ENCODE assay signal across 1 cellular context in genomic region chr2:43152186-43152585, GRCh38.
A peak's percentile ranks its signal among the peaks of the same experiment; 100 is the strongest.
TF ChIP-seq lines count a peak whose summit lies in the region.

No MANE protein-coding gene starts in this region.

TF ChIP-seq in HepG2, 621 proteins besides CTCF, POLR2A, EP300 and RAD21 (continued from another document):
- TF ChIP-seq MYNN (CRISPR knock-in tag; IDR thresholded peaks at IDR 0.05; ENCODE audit: low read depth) (no peak), BCL6 (CRISPR knock-in tag; IDR thresholded peaks at IDR 0.05) (peak; percentile 54), ZBTB38 (CRISPR knock-in tag; IDR thresholded peaks at IDR 0.05) (0 out of 2 replicates have a peak, but pooled peaks have one; percentile 37), ZBTB3 (CRISPR knock-in tag; IDR thresholded peaks at IDR 0.05; ENCODE audit: borderline replicate concordance, low read depth) (no peak), ZNF263 (CRISPR knock-in tag; IDR thresholded peaks at IDR 0.05) (peak; percentile 13; the same call in 1 of the 2 replicates), SOX13 (IDR thresholded peaks at IDR 0.05) (no peak), SOX13 (CRISPR knock-in tag; conservative IDR thresholded peaks at IDR 0.05 in 1 of 2, IDR thresholded peaks at IDR 0.05 in 1 of 2) (0 out of 4 replicates have a peak, but pooled peaks of 1 of the 2 experiments have one; percentile 42), SAP130 (CRISPR knock-in tag; IDR thresholded peaks at IDR 0.05; ENCODE audit: low read depth) (peak; percentile 29; the same call in 1 of the 2 replicates), DBP (CRISPR knock-in tag; IDR thresholded peaks at IDR 0.05; ENCODE audit: not compliant biosample characterization) (no peak), TCF7 (IDR thresholded peaks at IDR 0.05; ENCODE audit: low read depth) (peak; percentile 39; the same call in 1 of the 2 replicates), ZNF513 (CRISPR knock-in tag; conservative IDR thresholded peaks at IDR 0.05) (no peak), PHB2 (IDR thresholded peaks at IDR 0.05; ENCODE audit: partially characterized antibody) (no peak), TMF1 (CRISPR knock-in tag; IDR thresholded peaks at IDR 0.05; ENCODE audit: low read depth) (no peak), ZMYM3 (CRISPR knock-in tag; IDR thresholded peaks at IDR 0.05) (peak; percentile 16; the same call in 1 of the 2 replicates), GMEB2 (CRISPR knock-in tag; IDR thresholded peaks at IDR 0.05; ENCODE audit: low read depth) (no peak), FOXO1 (CRISPR knock-in tag; IDR thresholded peaks at IDR 0.05) (peak; percentile 57; the same call in 1 of the 2 replicates), MXD4 (CRISPR knock-in tag; IDR thresholded peaks at IDR 0.05) (no peak), ZMAT5 (CRISPR knock-in tag; IDR thresholded peaks at IDR 0.05; ENCODE audit: borderline replicate concordance, low read depth) (no peak), TFDP1 (CRISPR knock-in tag; IDR thresholded peaks at IDR 0.05; ENCODE audit: borderline replicate concordance) (no peak), GATAD2A (CRISPR knock-in tag; IDR thresholded peaks at IDR 0.05) (peak; percentile 67), SPEN (CRISPR knock-in tag; IDR thresholded peaks at IDR 0.05; ENCODE audit: low read depth) (peak; percentile 43; the same call in 1 of the 2 replicates), NONO (IDR thresholded peaks at IDR 0.05) (no peak), NONO (CRISPR knock-in tag; conservative IDR thresholded peaks at IDR 0.05) (peak; percentile 47; the same call in 1 of the 2 replicates), IKZF1 (IDR thresholded peaks at IDR 0.05) (no peak), PAXIP1 (CRISPR knock-in tag; conservative IDR thresholded peaks at IDR 0.05) (peak; percentile 64; the same call in 1 of the 2 replicates), MIXL1 (CRISPR knock-in tag; IDR thresholded peaks at IDR 0.05) (0 out of 2 replicates have a peak, but pooled peaks have one; percentile 25), FOXP1 (IDR thresholded peaks at IDR 0.05) (peak; percentile 23; the same call in 1 of the 2 replicates), FOXP1 (CRISPR knock-in tag; IDR thresholded peaks at IDR 0.05) (peak; percentile 30; the same call in 1 of the 2 replicates), MNT (IDR thresholded peaks at IDR 0.05) (no peak), ZNF687 (CRISPR knock-in tag; IDR thresholded peaks at IDR 0.05) (peak; percentile 56), SMYD3 (CRISPR knock-in tag; IDR thresholded peaks at IDR 0.05) (no peak), SRF (IDR thresholded peaks at IDR 0.05; ENCODE audit: low read depth, low read length) (no peak), ARID5B (CRISPR knock-in tag; IDR thresholded peaks at IDR 0.05) (peak; percentile 64), MTA1 (CRISPR knock-in tag; IDR thresholded peaks at IDR 0.05; ENCODE audit: borderline replicate concordance) (peak; percentile 60; the same call in 1 of the 2 replicates)
